ENCODE assay signal across 15 cellular contexts in genomic region chr3:12384451-12385233, GRCh38.
"Had no signal": no experiment of that assay in that cellular context is flagged by ENCODE, and none has a peak within 500 bp of the region (broad histone marks: within the 10 kb centered on the region; RNA-seq: fewer than 3 reads in every experiment).

No MANE protein-coding gene starts in this region.

- H3K9me3 Mint-ChIP-seq: stimulated activated memory B cell treated with anti-CD40 and anti-IgM and Interleukin-4, amounts not matched to agents 10 μg/mL and 1 μg/mL and 100 μg/mL, for 72 hours had no signal

- H3K27ac Mint-ChIP-seq: activated CD4-positive, alpha-beta T cell treated with anti-CD3 and anti-CD28 coated beads, Interleukin-2, amount 10 ng/mL, durations not matched to agents 7 days and 5 days; naive thymus-derived CD4-positive, alpha-beta T cell; stimulated activated memory B cell treated with anti-CD40 and anti-IgM and Interleukin-4, amounts not matched to agents 10 μg/mL and 1 μg/mL and 100 μg/mL, for 72 hours had no signal

- H3K27me3 ChIP-seq: ascending aorta, dorsolateral prefrontal cortex, left lung, ovary, right lobe of liver, transverse colon, vagina had no signal

- H3K4me3 Mint-ChIP-seq: activated CD4-positive, alpha-beta T cell treated with anti-CD3 and anti-CD28 coated beads, Interleukin-2, amount 10 ng/mL, durations not matched to agents 7 days and 5 days; naive thymus-derived CD4-positive, alpha-beta T cell; stimulated activated memory B cell treated with anti-CD40 and anti-IgM and Interleukin-4, amounts not matched to agents 10 μg/mL and 1 μg/mL and 100 μg/mL, for 72 hours had no signal

- H3K4me3 ChIP-seq: ascending aorta, dorsolateral prefrontal cortex, left lung, ovary, right lobe of liver, transverse colon, vagina had no signal

- H3K9me3 ChIP-seq: ascending aorta, left lung, ovary, right lobe of liver, transverse colon, vagina had no signal

- DNase-seq: activated CD4-positive, alpha-beta T cell treated with anti-CD3 and anti-CD28 coated beads, Interleukin-2, amount 10 ng/mL, durations not matched to agents 7 days and 5 days; activated gamma-delta T cell treated with Interleukin-2 at 50 U/mL for 16 hours; activated T-cell treated with anti-CD3 and anti-CD28 coated beads, Interleukin-2, amount 50 U/mL, for 48 hours; dorsolateral prefrontal cortex; kidney; left lung; naive thymus-derived CD4-positive, alpha-beta T cell; ovary; right lobe of liver; substantia nigra; T1000; transverse colon had no signal

- H3K36me3 ChIP-seq: ascending aorta, ovary, vagina had no signal

- ATAC-seq: left lung; naive thymus-derived CD4-positive, alpha-beta T cell; right lobe of liver; stimulated activated memory B cell treated with anti-CD40 and anti-IgM and Interleukin-4, amounts not matched to agents 10 μg/mL and 1 μg/mL and 100 μg/mL, for 72 hours had no signal

- H3K4me1 ChIP-seq: ascending aorta, left lung had no signal

- H3K36me3 Mint-ChIP-seq: naive thymus-derived CD4-positive, alpha-beta T cell; stimulated activated memory B cell treated with anti-CD40 and anti-IgM and Interleukin-4, amounts not matched to agents 10 μg/mL and 1 μg/mL and 100 μg/mL, for 72 hours had no signal

- H3K4me1 Mint-ChIP-seq: stimulated activated memory B cell treated with anti-CD40 and anti-IgM and Interleukin-4, amounts not matched to agents 10 μg/mL and 1 μg/mL and 100 μg/mL, for 72 hours had no signal
